Comparison of ENCODE assay signal across 14 cellular contexts in the genomic region with DNA sequence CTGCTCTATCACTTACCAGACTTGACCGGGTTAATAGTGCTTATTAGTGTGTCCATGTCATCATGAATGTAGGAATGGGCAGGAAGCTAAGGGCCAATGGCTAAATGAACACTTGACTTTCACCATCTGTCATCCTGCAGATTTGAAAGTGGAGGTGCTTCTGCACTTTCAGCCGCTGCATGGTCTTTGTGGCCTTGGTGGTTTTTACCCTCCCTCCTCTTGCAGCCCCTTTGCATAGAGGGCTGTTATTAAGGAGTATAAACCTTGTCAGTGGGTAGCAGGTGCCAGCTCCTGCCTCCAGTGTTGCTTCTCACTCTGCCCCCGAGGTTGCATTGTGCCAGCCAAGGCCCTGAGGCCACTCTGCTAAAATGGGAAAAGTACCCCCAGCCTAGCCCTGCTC.
DNase-seq lines count a peak whose midpoint lies in the region; ATAC-seq, FAIRE-seq and TF ChIP-seq lines count a peak whose summit lies in the region.
"Had no signal": no experiment of that assay in that cellular context is flagged by ENCODE, and none has a peak within 500 bp of the region (broad histone marks: within the 10 kb centered on the region; RNA-seq: fewer than 3 reads in every experiment).

No MANE protein-coding gene starts in this region.

- intact Hi-C loops in GM12878 (cut with micrococcal nuclease; ENCODE audit: unreplicated experiment) (loop anchor here (2.0 kb wide), 1 partner anchor 36 kb away; no protein-coding TSS in a partner anchor), prostate gland (cut with DNase I) (no loop called here)

- H3K4me1 ChIP-seq in GM12878 (ENCODE audit: control insufficient read depth, insufficient read depth, low read length) (peaks cover 36% of the 10 kb centered on the region), prostate gland (replicated peaks) (no peaks in the 10 kb centered on the region)

- H2AFZ ChIP-seq in GM12878 (ENCODE audit: control insufficient read depth, low read depth, low read length), result no peak overlapping the region

- no peak for TF ChIP-seq RAD21 in GM12878 (IDR thresholded peaks at IDR 0.05; ENCODE audit: insufficient read depth, low read depth, low read length)

- WGBS in GM12878 (ENCODE audit: insufficient coverage, insufficient replicate concordance, low lambda C conversion rate, missing lambda C conversion rate), result 2% methylated on average over 3 of the region's 3 CpGs
- 89% methylated on average over 3 of the region's 3 CpGs for WGBS in prostate gland

- H3K79me2 ChIP-seq in GM12878 (ENCODE audit: control insufficient read depth, insufficient read depth, low read length), result no peaks in the 10 kb centered on the region

- DNase-seq in GM12878 (ENCODE audit: low read depth, low spot score), result peak; percentile 75
- no peak for DNase-seq in foreskin fibroblast
- no peak for DNase-seq in stimulated activated CD8-positive, alpha-beta memory T cell treated with anti-CD3 and anti-CD28 coated beads, Interleukin-4, amount 100 ng/mL, for 48 hours
- no peak for DNase-seq in prostate gland (ENCODE audit: low spot score)
- DNase-seq in NCI-H526 treated with DMSO at 0.1 percent for 48 hours (lab: John Stamatoyannopoulos, UW), result no peak
- DNase-seq: activated B cell treated with CpG ODN at 0.5 μM for 24 hours, hypothalamus, MM.1S had no signal

- RAD21 ChIA-PET in GM12878 (lab: Charles Lee; ENCODE audit: unreplicated experiment), result interaction anchor here (0.7 to 3.4 kb wide), 12 partner anchors 9 to 182 kb away, joined by 3 to 17 read pairs (median 7); a partner anchor contains a TSS

- no peaks in the 10 kb centered on the region for H3K27me3 ChIP-seq in GM12878 (replicated peaks in 1 of 2; ENCODE audit: control insufficient read depth in 2 of 2, insufficient read depth in 2 of 2, low read length in 1 of 2)
- H3K27me3 ChIP-seq in prostate gland (replicated peaks; ENCODE audit: insufficient read depth), result no peaks in the 10 kb centered on the region
- H3K27me3 ChIP-seq: SJSA1 had no signal

- H3K4me3 ChIP-seq in GM12878, result peak overlapping the region; percentile 29; the same call in 1 of the 2 replicates
- H3K4me3 ChIP-seq in foreskin fibroblast (ENCODE audit: low read depth in 1 of 2, low read length in 2 of 2), result no peak overlapping the region
- no peak overlapping the region for H3K4me3 ChIP-seq in prostate gland
- H3K4me3 ChIP-seq: lung, SJSA1 had no signal

- SMC1A ChIA-PET in GM12878 (lab: Charles Lee; ENCODE audit: uncharacterized antibody, unreplicated experiment), result interaction anchor here (0.9 to 5.3 kb wide), 17 partner anchors 9 to 121 kb away, joined by 3 to 31 read pairs (median 6); no protein-coding TSS in a partner anchor

- peak; percentile 25 to 28; a peak in 2 of 4 replicates for TF ChIP-seq EP300 in GM12878 (IDR thresholded peaks at IDR 0.05; ENCODE audit: borderline replicate concordance in 1 of 2, control insufficient read depth in 1 of 2, low read depth in 2 of 2, low read length in 2 of 2)

- H3K9ac ChIP-seq in GM12878 (ENCODE audit: control insufficient read depth, insufficient read depth, low read length), result no peak overlapping the region

- TF ChIP-seq CTCF in GM12878 (IDR thresholded peaks at IDR 0.05 in 2 of 3, conservative IDR thresholded peaks at IDR 0.05 in 1 of 3; ENCODE audit: control insufficient read depth in 2 of 3, extremely low read depth in 1 of 3, insufficient read depth in 1 of 3, low read depth in 3 of 3, low read length in 3 of 3) (no peak), foreskin fibroblast (IDR thresholded peaks at IDR 0.05; ENCODE audit: low read depth, low read length) (no peak), prostate gland (IDR thresholded peaks at IDR 0.05) (no peak)

- H4K20me1 ChIP-seq in GM12878 (ENCODE audit: control insufficient read depth, insufficient read depth), result no peaks in the 10 kb centered on the region

- BruUV-seq in GM12878 (replicated peaks; lab: Mats Ljungman, UMichigan), result no TSS peak

- in situ Hi-C loops in GM12878 (cut with MboI), result no loop called here

- no peak for FAIRE-seq in GM12878 (lab: Jason Lieb, UNC)
- FAIRE-seq: endothelial cell of umbilical vein had no signal

- H3K27ac ChIP-seq in GM12878 (ENCODE audit: control insufficient read depth, insufficient read depth) (peak overlapping the region; percentile 34; the same call in 1 of the 2 replicates), prostate gland (no peak overlapping the region)
- H3K27ac ChIP-seq: SJSA1 had no signal

- POLR2A ChIA-PET in GM12878 (lab: Charles Lee), result interaction anchor here (1.3 to 2.6 kb wide), 5 partner anchors 9 to 67 kb away, joined by 3 to 13 read pairs (median 5); no protein-coding TSS in a partner anchor

- ATAC-seq in GM18909 (IDR thresholded peaks at IDR 0.05; ENCODE audit: poor library complexity, unreplicated experiment) (peak; percentile 85), GM21526 (IDR thresholded peaks at IDR 0.05; ENCODE audit: low FRiP score, unreplicated experiment) (peak; percentile 65), HG03066 (IDR thresholded peaks at IDR 0.05; ENCODE audit: low read depth, unreplicated experiment) (peak; percentile 78), GM12878 (peak; percentile 79)

- CTCF ChIA-PET in GM12878 (lab: Yijun Ruan, JAX), result interaction anchor here (0.9 to 2.7 kb wide), 9 partner anchors 8 to 200 kb away, joined by 3 to 12 read pairs (median 5); no protein-coding TSS in a partner anchor

- peak overlapping the region; percentile 51 for H3K4me2 ChIP-seq in GM12878 (ENCODE audit: control insufficient read depth, insufficient read depth)

- H3K36me3 ChIP-seq in GM12878 (ENCODE audit: control insufficient read depth in 2 of 2, insufficient read depth in 2 of 2, low read length in 1 of 2) (no peaks in the 10 kb centered on the region), prostate gland (no peaks in the 10 kb centered on the region)
- H3K36me3 ChIP-seq: SJSA1 had no signal

- H3K9me3 ChIP-seq in GM12878 (replicated peaks; ENCODE audit: control insufficient read depth, insufficient read depth, low read length), result no peaks in the 10 kb centered on the region
- no peaks in the 10 kb centered on the region for H3K9me3 ChIP-seq in prostate gland
- H3K9me3 ChIP-seq: SJSA1 had no signal

- TF ChIP-seq POLR2A in GM12878 (IDR thresholded peaks at IDR 0.05; ENCODE audit: low read depth, low read length), result no peak
- no peak for TF ChIP-seq POLR2A in prostate gland (IDR thresholded peaks at IDR 0.05)

TF ChIP-seq in GM12878, 131 proteins besides CTCF, POLR2A, EP300 and RAD21 (continues in another document):
- TF ChIP-seq, protein P1, sequence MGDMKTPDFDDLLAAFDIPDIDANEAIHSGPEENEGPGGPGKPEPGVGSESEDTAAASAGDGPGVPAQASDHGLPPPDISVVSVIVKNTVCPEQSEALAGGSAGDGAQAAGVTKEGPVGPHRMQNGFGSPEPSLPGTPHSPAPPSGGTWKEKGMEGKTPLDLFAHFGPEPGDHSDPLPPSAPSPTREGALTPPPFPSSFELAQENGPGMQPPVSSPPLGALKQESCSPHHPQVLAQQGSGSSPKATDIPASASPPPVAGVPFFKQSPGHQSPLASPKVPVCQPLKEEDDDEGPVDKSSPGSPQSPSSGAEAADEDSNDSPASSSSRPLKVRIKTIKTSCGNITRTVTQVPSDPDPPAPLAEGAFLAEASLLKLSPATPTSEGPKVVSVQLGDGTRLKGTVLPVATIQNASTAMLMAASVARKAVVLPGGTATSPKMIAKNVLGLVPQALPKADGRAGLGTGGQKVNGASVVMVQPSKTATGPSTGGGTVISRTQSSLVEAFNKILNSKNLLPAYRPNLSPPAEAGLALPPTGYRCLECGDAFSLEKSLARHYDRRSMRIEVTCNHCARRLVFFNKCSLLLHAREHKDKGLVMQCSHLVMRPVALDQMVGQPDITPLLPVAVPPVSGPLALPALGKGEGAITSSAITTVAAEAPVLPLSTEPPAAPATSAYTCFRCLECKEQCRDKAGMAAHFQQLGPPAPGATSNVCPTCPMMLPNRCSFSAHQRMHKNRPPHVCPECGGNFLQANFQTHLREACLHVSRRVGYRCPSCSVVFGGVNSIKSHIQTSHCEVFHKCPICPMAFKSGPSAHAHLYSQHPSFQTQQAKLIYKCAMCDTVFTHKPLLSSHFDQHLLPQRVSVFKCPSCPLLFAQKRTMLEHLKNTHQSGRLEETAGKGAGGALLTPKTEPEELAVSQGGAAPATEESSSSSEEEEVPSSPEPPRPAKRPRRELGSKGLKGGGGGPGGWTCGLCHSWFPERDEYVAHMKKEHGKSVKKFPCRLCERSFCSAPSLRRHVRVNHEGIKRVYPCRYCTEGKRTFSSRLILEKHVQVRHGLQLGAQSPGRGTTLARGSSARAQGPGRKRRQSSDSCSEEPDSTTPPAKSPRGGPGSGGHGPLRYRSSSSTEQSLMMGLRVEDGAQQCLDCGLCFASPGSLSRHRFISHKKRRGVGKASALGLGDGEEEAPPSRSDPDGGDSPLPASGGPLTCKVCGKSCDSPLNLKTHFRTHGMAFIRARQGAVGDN (IDR thresholded peaks at IDR 0.05), result 0 out of 2 replicates have a peak, but pooled peaks have one; percentile 24
- TF ChIP-seq, protein P2, sequence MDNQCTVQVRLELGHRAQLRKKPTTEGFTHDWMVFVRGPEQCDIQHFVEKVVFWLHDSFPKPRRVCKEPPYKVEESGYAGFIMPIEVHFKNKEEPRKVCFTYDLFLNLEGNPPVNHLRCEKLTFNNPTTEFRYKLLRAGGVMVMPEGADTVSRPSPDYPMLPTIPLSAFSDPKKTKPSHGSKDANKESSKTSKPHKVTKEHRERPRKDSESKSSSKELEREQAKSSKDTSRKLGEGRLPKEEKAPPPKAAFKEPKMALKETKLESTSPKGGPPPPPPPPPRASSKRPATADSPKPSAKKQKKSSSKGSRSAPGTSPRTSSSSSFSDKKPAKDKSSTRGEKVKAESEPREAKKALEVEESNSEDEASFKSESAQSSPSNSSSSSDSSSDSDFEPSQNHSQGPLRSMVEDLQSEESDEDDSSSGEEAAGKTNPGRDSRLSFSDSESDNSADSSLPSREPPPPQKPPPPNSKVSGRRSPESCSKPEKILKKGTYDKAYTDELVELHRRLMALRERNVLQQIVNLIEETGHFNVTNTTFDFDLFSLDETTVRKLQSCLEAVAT (IDR thresholded peaks at IDR 0.05), result peak; percentile 24; the same call in 1 of the 2 replicates
